Comparison of ENCODE assay signal across 8 cellular contexts in the genomic region with DNA sequence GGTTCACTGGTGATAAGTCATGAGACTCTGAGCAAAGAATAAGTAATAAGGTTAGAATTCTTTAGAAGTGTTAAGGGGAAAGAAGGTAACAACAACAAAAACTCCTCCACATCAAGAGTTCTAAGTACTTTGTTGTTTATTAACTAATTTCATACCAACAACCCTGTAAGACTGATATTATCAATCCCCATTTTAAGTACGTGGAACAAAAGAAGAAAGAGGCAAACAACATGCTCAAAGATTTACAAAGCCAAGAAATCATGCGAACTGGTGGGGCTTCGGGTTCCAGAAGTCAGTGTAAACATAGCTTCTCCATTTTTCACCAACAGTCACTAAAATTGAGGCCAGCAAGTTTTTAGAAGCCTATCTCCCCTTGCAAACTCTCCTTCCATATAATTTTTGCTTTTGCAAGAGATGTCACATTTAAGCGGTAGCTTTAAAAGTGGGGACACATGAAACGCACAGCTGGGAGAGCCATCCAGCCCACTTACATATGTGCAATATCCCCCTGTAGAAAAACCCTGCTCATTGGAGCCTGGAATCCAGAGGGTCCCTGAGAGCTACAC. TPM values are rescaled to one million over a fixed set of nuclear protein-coding genes. Genes with fewer than 3 reads are reported as not detected.
DNase-seq lines count a peak whose midpoint lies in the region; ATAC-seq and TF ChIP-seq lines count a peak whose summit lies in the region.

No MANE protein-coding gene starts in this region.

- H3K4me3 ChIP-seq in naive thymus-derived CD4-positive, alpha-beta T cell (ENCODE audit: low read length), result peak overlapping the region; percentile 86

- intact Hi-C loops in naive thymus-derived CD4-positive, alpha-beta T cell (cut with micrococcal nuclease), result loop anchor here (1.0 to 10.0 kb wide), 9 partner anchors 16 to 910 kb away; a partner anchor contains a TSS

- CTCF ChIA-PET in naive thymus-derived CD4-positive, alpha-beta T cell (lab: Charles Lee), result interaction anchor here (1.4 kb wide), 2 partner anchors 22 to 260 kb away, joined by 3 read pairs; no protein-coding TSS in a partner anchor

- H3K27me3 Mint-ChIP-seq in central memory CD8-positive, alpha-beta T cell, result peaks cover 10% of the 10 kb centered on the region
- peaks cover 0 to 13% (median 0%) of the 10 kb centered on the region in 5 donors for H3K27me3 Mint-ChIP-seq in naive thymus-derived CD4-positive, alpha-beta T cell

- H3K9me3 Mint-ChIP-seq in central memory CD8-positive, alpha-beta T cell, result no peaks in the 10 kb centered on the region
- no peaks in the 10 kb centered on the region for H3K9me3 Mint-ChIP-seq in naive thymus-derived CD4-positive, alpha-beta T cell

- H3K36me3 ChIP-seq in naive thymus-derived CD4-positive, alpha-beta T cell (ENCODE audit: control insufficient read depth in 2 of 3, insufficient read depth in 3 of 3, low read length in 3 of 3), result peaks cover 0 to 4% (median 0%) of the 10 kb centered on the region in 3 experiments

- no peaks in the 10 kb centered on the region for H3K9me3 ChIP-seq in naive thymus-derived CD4-positive, alpha-beta T cell (ENCODE audit: control insufficient read depth in 2 of 3, low read length in 3 of 3)

- peaks cover 43% of the 10 kb centered on the region for H3K4me1 Mint-ChIP-seq in central memory CD8-positive, alpha-beta T cell
- H3K4me1 Mint-ChIP-seq in naive thymus-derived CD4-positive, alpha-beta T cell, result peaks cover 41 to 73% (median 62%) of the 10 kb centered on the region in 7 donors

- peak overlapping the region; percentile 97 for H3K27ac Mint-ChIP-seq in central memory CD8-positive, alpha-beta T cell (ENCODE audit: low read depth)
- H3K27ac Mint-ChIP-seq in naive thymus-derived CD4-positive, alpha-beta T cell, result peak overlapping the region; percentile 90 to 99 (median 97)

- H3K36me3 Mint-ChIP-seq in central memory CD8-positive, alpha-beta T cell (ENCODE audit: insufficient read depth), result peaks cover 8% of the 10 kb centered on the region
- peaks cover 0 to 4% (median 0%) of the 10 kb centered on the region in 5 donors for H3K36me3 Mint-ChIP-seq in naive thymus-derived CD4-positive, alpha-beta T cell

- H3K4me1 ChIP-seq in naive thymus-derived CD4-positive, alpha-beta T cell (ENCODE audit: control insufficient read depth in 2 of 2, insufficient read depth in 2 of 2, low read length in 2 of 2), result peaks cover 14 to 30% of the 10 kb centered on the region in 2 donors

- ATAC-seq in central memory CD8-positive, alpha-beta T cell (replicated peaks; ENCODE audit: extremely low read depth, poor library complexity, severe bottlenecking), result no peak
- ATAC-seq in naive thymus-derived CD4-positive, alpha-beta T cell, result no peak
- ATAC-seq in HG03439 (IDR thresholded peaks at IDR 0.05; ENCODE audit: unreplicated experiment), result no peak
- no peak for ATAC-seq in HG02840 (IDR thresholded peaks at IDR 0.05; ENCODE audit: low FRiP score, unreplicated experiment)
- no peak for ATAC-seq in GM21360 (IDR thresholded peaks at IDR 0.05; ENCODE audit: unreplicated experiment)

- H3K4me3 Mint-ChIP-seq in central memory CD8-positive, alpha-beta T cell, result peak overlapping the region; percentile 95
- peak overlapping the region; percentile 91 to 100 (median 98) for H3K4me3 Mint-ChIP-seq in naive thymus-derived CD4-positive, alpha-beta T cell

- POLR2A ChIA-PET in naive thymus-derived CD4-positive, alpha-beta T cell (lab: Charles Lee), result interaction anchor here (0.5 to 5.4 kb wide), 14 partner anchors 9 to 744 kb away, joined by 3 to 33 read pairs (median 4); a partner anchor contains a TSS

- peak; percentile 37 to 43 for DNase-seq in Kasumi-1 (lab: John Stamatoyannopoulos, UW)
- no peak for DNase-seq in central memory CD8-positive, alpha-beta T cell (ENCODE audit: low spot score in 2 of 2)
- peak in 1 of 9 donors; percentile 28 for DNase-seq in naive thymus-derived CD4-positive, alpha-beta T cell
- no peak for DNase-seq in SW 1271 (lab: John Stamatoyannopoulos, UW)

- H3K27me3 ChIP-seq in naive thymus-derived CD4-positive, alpha-beta T cell (ENCODE audit: control insufficient read depth in 2 of 2, insufficient read depth in 2 of 2, low read length in 2 of 2), result no peaks in the 10 kb centered on the region

- peak overlapping the region; percentile 98 for H3K27ac ChIP-seq in C4-2B
- H3K27ac ChIP-seq in naive thymus-derived CD4-positive, alpha-beta T cell (ENCODE audit: low read depth, low read length), result peak overlapping the region; percentile 80

- no peak for TF ChIP-seq CTCF in C4-2B (conservative IDR thresholded peaks at IDR 0.05)

RNA-seq across cellular contexts. Expression of a gene that starts 0.9 kb away (rescaled TPM):
- 10 to 100 TPM; 49.3 to 65.4 (median 61.0) TPM for total RNA-seq in naive thymus-derived CD4-positive, alpha-beta T cell
- polyA plus RNA-seq in naive thymus-derived CD4-positive, alpha-beta T cell, result 10 to 100 TPM; 14.0 to 24.6 TPM

RNA-seq across cellular contexts. Expression of a gene that starts 22.9 kb away (rescaled TPM):
- total RNA-seq in naive thymus-derived CD4-positive, alpha-beta T cell, result 100 to 1,000 TPM in 1 of 5 experiments, 10 to 100 TPM in 4; 58.8 to 101 (median 77.0) TPM
- 10 to 100 TPM; 32.4 to 42.0 TPM for polyA plus RNA-seq in naive thymus-derived CD4-positive, alpha-beta T cell

RNA-seq across cellular contexts. Expression of a gene that starts 58.1 kb away (rescaled TPM):
- total RNA-seq in naive thymus-derived CD4-positive, alpha-beta T cell, result 10 to 100 TPM; 20.0 to 38.7 (median 23.4) TPM
- polyA plus RNA-seq in naive thymus-derived CD4-positive, alpha-beta T cell, result 1 to 10 TPM; 2.7 to 6.9 TPM

Comparison
In these comparisons a context has a peak if more than half of its experiments do, and no peak if none do; other contexts are left out.
1. DNase-seq: peak in Kasumi-1 (2 of 2); none in central memory CD8-positive, alpha-beta T cell (0 of 2) and SW 1271 (0 of 2).